2 cellular contexts compared by ENCODE assay signal in genomic region chr16:29962344-29962994, GRCh38.
TF ChIP-seq lines count a peak whose summit lies in the region.

No MANE protein-coding gene starts in this region.

TF ChIP-seq in SK-N-SH, 30 proteins besides CTCF, POLR2A, EP300 and RAD21 (continued from another document):
- no peak for TF ChIP-seq IRF3 (IDR thresholded peaks at IDR 0.05; ENCODE audit: low read depth, low read length)
- TF ChIP-seq REST (IDR thresholded peaks at IDR 0.05; ENCODE audit: low read depth, low read length) = no peak
- TF ChIP-seq SIN3A (IDR thresholded peaks at IDR 0.05; ENCODE audit: borderline replicate concordance, low read depth, low read length) = no peak
- no peak for TF ChIP-seq GABPA (IDR thresholded peaks at IDR 0.05; ENCODE audit: low read depth)
- TF ChIP-seq MAX (IDR thresholded peaks at IDR 0.05; ENCODE audit: low read depth) = no peak
- no peak for TF ChIP-seq FOXJ3 (CRISPR knock-in tag; IDR thresholded peaks at IDR 0.05)
- TF ChIP-seq ELF1 (IDR thresholded peaks at IDR 0.05) = no peak
- TF ChIP-seq RCOR1 (IDR thresholded peaks at IDR 0.05; ENCODE audit: low read length) = no peak
- TF ChIP-seq POLR2AphosphoS5 (IDR thresholded peaks at IDR 0.05; ENCODE audit: low read depth, low read length) = no peak
- no peak for TF ChIP-seq USF2 (IDR thresholded peaks at IDR 0.05; ENCODE audit: borderline replicate concordance, low read depth, low read length)
- no peak for TF ChIP-seq MXI1 (IDR thresholded peaks at IDR 0.05; ENCODE audit: low read depth, low read length)
- no peak for TF ChIP-seq JUND (IDR thresholded peaks at IDR 0.05)
- no peak for TF ChIP-seq NFIC (IDR thresholded peaks at IDR 0.05; ENCODE audit: borderline replicate concordance)
- no peak for TF ChIP-seq USF1 (IDR thresholded peaks at IDR 0.05; ENCODE audit: borderline replicate concordance, low read depth)
- no peak for TF ChIP-seq MEF2A (IDR thresholded peaks at IDR 0.05; ENCODE audit: borderline replicate concordance, low read depth)
TF ChIP-seq in SK-N-SH: peak in this region for 0.

TF ChIP-seq in neural cell, 6 proteins besides CTCF, POLR2A, EP300 and RAD21:
- no peak for TF ChIP-seq REST (IDR thresholded peaks at IDR 0.05; ENCODE audit: borderline replicate concordance)
- TF ChIP-seq POLR2AphosphoS5 (IDR thresholded peaks at IDR 0.05) = no peak
- no peak for TF ChIP-seq SMC3 (conservative IDR thresholded peaks at IDR 0.05; ENCODE audit: poor library complexity)
- TF ChIP-seq EZH2 (IDR thresholded peaks at IDR 0.05; ENCODE audit: borderline replicate concordance, insufficient read depth, low read length, poor library complexity, severe bottlenecking) = no peak
- TF ChIP-seq MXI1 (conservative IDR thresholded peaks at IDR 0.05; ENCODE audit: poor library complexity, severe bottlenecking) = no peak
- TF ChIP-seq TAF1 (IDR thresholded peaks at IDR 0.05; ENCODE audit: low read depth) = no peak
